Comparison of ENCODE assay signal across 26 cellular contexts in genomic region chr1:3551290-3551678, GRCh38.
"Had no signal": no experiment of that assay in that cellular context is flagged by ENCODE, and none has a peak within 500 bp of the region (broad histone marks: within the 10 kb centered on the region; RNA-seq: fewer than 3 reads in every experiment).

No MANE protein-coding gene starts in this region.

- H3K27ac ChIP-seq: Peyer's patch, SJSA1 had no signal

- H3K36me3 Mint-ChIP-seq: activated CD8-positive, alpha-beta memory T cell treated with anti-CD3 and anti-CD28 coated beads, Interleukin-2, amount 10 ng/mL, durations not matched to agents 7 days and 5 days; activated naive CD4-positive, alpha-beta T cell treated with anti-CD3 and anti-CD28 coated beads, Interleukin-2, amount 50 U/mL, for 24 hours; brain; WTC11 had no signal

- H3K36me3 ChIP-seq: Peyer's patch, SJSA1 had no signal

- H3K27ac Mint-ChIP-seq: activated CD4-positive, alpha-beta T cell treated with anti-CD3 and anti-CD28 coated beads, Interleukin-2, amount 10 ng/mL, durations not matched to agents 24 days and 14 days; activated CD8-positive, alpha-beta memory T cell treated with anti-CD3 and anti-CD28 coated beads, Interleukin-2, amount 10 ng/mL, durations not matched to agents 7 days and 5 days; activated naive CD4-positive, alpha-beta T cell treated with anti-CD3 and anti-CD28 coated beads, Interleukin-2, amount 50 U/mL, for 24 hours; activated T-cell treated with anti-CD3 and anti-CD28 coated beads, Interleukin-2, amount 50 U/mL, for 24 hours; activated T-helper 1 cell treated with anti-CD3 and anti-CD28 coated beads, Interleukin-12 subunit alpha, Interleukin-12 subunit beta, Interleukin-2, Interleukin-4 antibody, amounts not matched to agents 30 ng/mL and 10 ng/mL and 1 ng/mL, durations not matched to agents 14 hours and 24 hours and 36 hours; brain; T-helper 17 cell; WTC11 had no signal

- H3K4me3 Mint-ChIP-seq: activated CD4-positive, alpha-beta T cell treated with anti-CD3 and anti-CD28 coated beads, Interleukin-2, amount 10 ng/mL, durations not matched to agents 24 days and 14 days; activated CD8-positive, alpha-beta memory T cell treated with anti-CD3 and anti-CD28 coated beads, Interleukin-2, amount 10 ng/mL, durations not matched to agents 7 days and 5 days; activated naive CD4-positive, alpha-beta T cell treated with anti-CD3 and anti-CD28 coated beads, Interleukin-2, amount 50 U/mL, for 24 hours; activated T-cell treated with anti-CD3 and anti-CD28 coated beads, Interleukin-2, amount 50 U/mL, for 24 hours; activated T-helper 1 cell treated with anti-CD3 and anti-CD28 coated beads, Interleukin-12 subunit alpha, Interleukin-12 subunit beta, Interleukin-2, Interleukin-4 antibody, amounts not matched to agents 30 ng/mL and 10 ng/mL and 1 ng/mL, durations not matched to agents 14 hours and 24 hours and 36 hours; brain; T-helper 17 cell; WTC11 had no signal

- H3K27me3 ChIP-seq: Peyer's patch had no signal

- DNase-seq: activated CD4-positive, alpha-beta T cell treated with anti-CD3 and anti-CD28 coated beads for 1 hour; activated CD4-positive, alpha-beta T cell treated with anti-CD3 and anti-CD28 coated beads, Interleukin-2, amount 10 ng/mL, durations not matched to agents 24 days and 14 days; activated CD4-positive, alpha-beta T cell treated with anti-CD3 and anti-CD28 coated beads, Interleukin-2, amount 50 U/mL, for 48 hours; activated CD8-positive, alpha-beta memory T cell treated with anti-CD3 and anti-CD28 coated beads, Interleukin-2, amount 10 ng/mL, durations not matched to agents 7 days and 5 days; activated effector memory CD4-positive, alpha-beta T cell treated with Interleukin-2 at 50 U/mL for 16 hours; activated naive CD4-positive, alpha-beta T cell; activated T-cell treated with anti-CD3 and anti-CD28 coated beads, Interleukin-2, amount 50 U/mL, for 24 hours; Kasumi-1; KBM-7; MV-4-11; NCI-H1105; NCI-H1436; NCI-H1694 treated with DMSO at 0.1 percent for 48 hours; NCI-H2029 treated with DMSO at 0.1 percent for 48 hours; NCI-H510A; NCI-H526 treated with DMSO at 0.1 percent for 48 hours; NCI-H82; Peyer's patch; SHP77; T-helper 17 cell; T-helper 9 cell had no signal

- H3K27me3 Mint-ChIP-seq: activated CD4-positive, alpha-beta T cell treated with anti-CD3 and anti-CD28 coated beads, Interleukin-2, amount 10 ng/mL, durations not matched to agents 24 days and 14 days; activated CD8-positive, alpha-beta memory T cell treated with anti-CD3 and anti-CD28 coated beads, Interleukin-2, amount 10 ng/mL, durations not matched to agents 7 days and 5 days; activated naive CD4-positive, alpha-beta T cell treated with anti-CD3 and anti-CD28 coated beads, Interleukin-2, amount 50 U/mL, for 24 hours; activated T-cell treated with anti-CD3 and anti-CD28 coated beads, Interleukin-2, amount 50 U/mL, for 24 hours; brain; T-helper 17 cell had no signal

- H3K4me1 Mint-ChIP-seq: activated CD4-positive, alpha-beta T cell treated with anti-CD3 and anti-CD28 coated beads, Interleukin-2, amount 10 ng/mL, durations not matched to agents 24 days and 14 days; activated CD8-positive, alpha-beta memory T cell treated with anti-CD3 and anti-CD28 coated beads, Interleukin-2, amount 10 ng/mL, durations not matched to agents 7 days and 5 days; activated naive CD4-positive, alpha-beta T cell treated with anti-CD3 and anti-CD28 coated beads, Interleukin-2, amount 50 U/mL, for 24 hours; T-helper 17 cell; WTC11 had no signal

- H3K9me3 Mint-ChIP-seq: activated CD4-positive, alpha-beta T cell treated with anti-CD3 and anti-CD28 coated beads, Interleukin-2, amount 10 ng/mL, durations not matched to agents 24 days and 14 days; activated naive CD4-positive, alpha-beta T cell treated with anti-CD3 and anti-CD28 coated beads, Interleukin-2, amount 50 U/mL, for 24 hours; activated T-cell treated with anti-CD3 and anti-CD28 coated beads, Interleukin-2, amount 50 U/mL, for 24 hours; activated T-helper 1 cell treated with anti-CD3 and anti-CD28 coated beads, Interleukin-12 subunit alpha, Interleukin-12 subunit beta, Interleukin-2, Interleukin-4 antibody, amounts not matched to agents 30 ng/mL and 10 ng/mL and 1 ng/mL, durations not matched to agents 14 hours and 24 hours and 36 hours; brain; WTC11 had no signal

- H3K4me3 ChIP-seq: Peyer's patch, SJSA1 had no signal

- H3K9me3 ChIP-seq: Peyer's patch, SJSA1 had no signal
